ENCODE assay signal across 1 cellular context in genomic region chr18:31931163-31931885, GRCh38.
A peak's percentile ranks its signal among the peaks of the same experiment; 100 is the strongest.
TF ChIP-seq lines count a peak whose summit lies in the region.

No MANE protein-coding gene starts in this region.

TF ChIP-seq in HEK293, 187 proteins besides CTCF, POLR2A, EP300 and RAD21 (continued from another document and continues in another):
- no peak for TF ChIP-seq PRDM2 (tag by site-specific recombination; IDR thresholded peaks at IDR 0.05; ENCODE audit: borderline replicate concordance)
- no peak for TF ChIP-seq PATZ1 (tag by site-specific recombination; IDR thresholded peaks at IDR 0.05)
- TF ChIP-seq ZNF76 (tag by site-specific recombination; IDR thresholded peaks at IDR 0.05; ENCODE audit: borderline replicate concordance, low read depth), result no peak
- no peak for TF ChIP-seq ZFP69B (tag by site-specific recombination; IDR thresholded peaks at IDR 0.05)
- no peak for TF ChIP-seq ZNF626 (tag by site-specific recombination; IDR thresholded peaks at IDR 0.05)
- TF ChIP-seq GFI1B (tag by site-specific recombination; IDR thresholded peaks at IDR 0.05), result no peak
- no peak for TF ChIP-seq SP3 (tag by site-specific recombination; IDR thresholded peaks at IDR 0.05)
- TF ChIP-seq KLF9 (tag by site-specific recombination; IDR thresholded peaks at IDR 0.05; ENCODE audit: low read depth), result no peak
- TF ChIP-seq SETDB1 (IDR thresholded peaks at IDR 0.05; ENCODE audit: insufficient read length, low read length), result no peak
- no peak for TF ChIP-seq EGR2 (tag by site-specific recombination; IDR thresholded peaks at IDR 0.05; ENCODE audit: low read depth)
- TF ChIP-seq ZNF580 (tag by site-specific recombination; IDR thresholded peaks at IDR 0.05), result no peak
- TF ChIP-seq GLI2 (tag by site-specific recombination; IDR thresholded peaks at IDR 0.05; ENCODE audit: borderline replicate concordance, low read depth), result no peak
- no peak for TF ChIP-seq ZBTB49 (tag by site-specific recombination; IDR thresholded peaks at IDR 0.05; ENCODE audit: low read depth)
- TF ChIP-seq ZBTB8A (tag by site-specific recombination; IDR thresholded peaks at IDR 0.05), result no peak
- no peak for TF ChIP-seq KLF1 (tag by site-specific recombination; IDR thresholded peaks at IDR 0.05)
- peak; percentile 73; the same call in 1 of the 2 replicates for TF ChIP-seq BCL11B (tag by site-specific recombination; IDR thresholded peaks at IDR 0.05; ENCODE audit: low read depth)
- peak; percentile 57; the same call in 1 of the 2 replicates for TF ChIP-seq SP7 (tag by site-specific recombination; IDR thresholded peaks at IDR 0.05)
- TF ChIP-seq ZSCAN30 (tag by site-specific recombination; IDR thresholded peaks at IDR 0.05), result peak; percentile 97
- peak; percentile 69; the same call in 1 of the 2 replicates for TF ChIP-seq ZXDB (tag by site-specific recombination; IDR thresholded peaks at IDR 0.05)
- TF ChIP-seq ZSCAN4 (tag by site-specific recombination; IDR thresholded peaks at IDR 0.05), result no peak
- TF ChIP-seq ZNF18 (tag by site-specific recombination; IDR thresholded peaks at IDR 0.05), result no peak
- peak; percentile 90 for TF ChIP-seq OSR2 (tag by site-specific recombination; IDR thresholded peaks at IDR 0.05)
- no peak for TF ChIP-seq ZNF830 (tag by site-specific recombination; IDR thresholded peaks at IDR 0.05; ENCODE audit: low read depth)
- TF ChIP-seq ZNF248 (tag by site-specific recombination; IDR thresholded peaks at IDR 0.05), result no peak
- 0 out of 2 replicates have a peak, but pooled peaks have one; percentile 18 for TF ChIP-seq ZBTB17 (tag by site-specific recombination; IDR thresholded peaks at IDR 0.05)
- no peak for TF ChIP-seq PBX3 (CRISPR knock-in tag; IDR thresholded peaks at IDR 0.05)
- TF ChIP-seq ZNF704 (tag by site-specific recombination; IDR thresholded peaks at IDR 0.05), result no peak
- no peak for TF ChIP-seq REPIN1 (tag by site-specific recombination; IDR thresholded peaks at IDR 0.05; ENCODE audit: low read depth)
- no peak for TF ChIP-seq ZBTB48 (tag by site-specific recombination; IDR thresholded peaks at IDR 0.05)
- no peak for TF ChIP-seq ZNF561 (tag by site-specific recombination; IDR thresholded peaks at IDR 0.05; ENCODE audit: borderline replicate concordance)
- no peak for TF ChIP-seq ZNF660 (tag by site-specific recombination; IDR thresholded peaks at IDR 0.05)
- TF ChIP-seq ZNF426 (tag by site-specific recombination; IDR thresholded peaks at IDR 0.05), result no peak
- TF ChIP-seq ZSCAN23 (tag by site-specific recombination; IDR thresholded peaks at IDR 0.05), result 0 out of 2 replicates have a peak, but pooled peaks have one; percentile 9
- TF ChIP-seq ZNF529 (tag by site-specific recombination; IDR thresholded peaks at IDR 0.05; ENCODE audit: insufficient replicate concordance), result no peak
- TF ChIP-seq ZBTB11 (tag by site-specific recombination; conservative IDR thresholded peaks at IDR 0.05; ENCODE audit: low read depth), result no peak
- TF ChIP-seq PRDM6 (tag by site-specific recombination; IDR thresholded peaks at IDR 0.05), result peak; percentile 96
- TF ChIP-seq ZNF785 (tag by site-specific recombination; IDR thresholded peaks at IDR 0.05), result no peak
- no peak for TF ChIP-seq ZNF311 (tag by site-specific recombination; IDR thresholded peaks at IDR 0.05; ENCODE audit: borderline replicate concordance)
- TF ChIP-seq ZNF404 (tag by site-specific recombination; IDR thresholded peaks at IDR 0.05), result no peak
- no peak for TF ChIP-seq ZNF169 (tag by site-specific recombination; IDR thresholded peaks at IDR 0.05)
